10 cellular contexts compared by ENCODE assay signal in genomic region chr7:41817386-41817785, GRCh38.
DNase-seq lines count a peak whose midpoint lies in the region; ATAC-seq and TF ChIP-seq lines count a peak whose summit lies in the region.
"Had no signal": no experiment of that assay in that cellular context is flagged by ENCODE, and none has a peak within 500 bp of the region (broad histone marks: within the 10 kb centered on the region; RNA-seq: fewer than 3 reads in every experiment).

No MANE protein-coding gene starts in this region.

- no peaks in the 10 kb centered on the region for H3K36me3 Mint-ChIP-seq in WTC11

- in situ Hi-C loops in brain microvascular endothelial cell (cut with HindIII; ENCODE audit: low pct_ligation_motif_present, low sequenced_read_pairs), result no loop called here

- DNase-seq in Kasumi-1 (lab: John Stamatoyannopoulos, UW) (peak; percentile 22 to 53), brain microvascular endothelial cell (peak; percentile 70), spleen (no peak), NCI-H510A (lab: John Stamatoyannopoulos, UW) (no peak), WTC11 (ENCODE audit: low spot score) (no peak)
- DNase-seq in stimulated activated CD4-positive, alpha-beta T cell treated with anti-CD3 and anti-CD28 coated beads, Interleukin-12 subunit alpha, Interleukin-12 subunit beta, amount 100 ng/mL, for 4 hours, result no peak
- DNase-seq: amniotic stem cell, Right ventricle myocardium superior had no signal

- intact Hi-C loops in spleen (cut with DNase I; ENCODE audit: low total_unique reads), result no loop called here

- no peaks in the 10 kb centered on the region for H3K9me3 Mint-ChIP-seq in WTC11

- H3K4me1 ChIP-seq in BLaER1 treated with 17β-estradiol and CSF1 and Interleukin-3, amounts not matched to agents 10 nM and 100 nM, result peaks cover 26 to 38% (median 30%) of the 10 kb centered on the region in 10 experiments
- peaks cover 0 to 11% (median 0%) of the 10 kb centered on the region in 6 donors for H3K4me1 ChIP-seq in spleen

- peaks cover 40% of the 10 kb centered on the region for H3K4me1 Mint-ChIP-seq in WTC11

- ATAC-seq in GM19463 (IDR thresholded peaks at IDR 0.05; ENCODE audit: unreplicated experiment) (peak; percentile 62), WTC11 (no peak)

- H3K27me3 Mint-ChIP-seq in WTC11 (ENCODE audit: low read depth), result no peaks in the 10 kb centered on the region; the same call in 1 of the 2 replicates

- H3K27me3 ChIP-seq in BLaER1 treated with 17β-estradiol and CSF1 and Interleukin-3, amounts not matched to agents 10 nM and 100 nM, result no peaks in the 10 kb centered on the region
- no peaks in the 10 kb centered on the region for H3K27me3 ChIP-seq in brain microvascular endothelial cell (replicated peaks)
- H3K27me3 ChIP-seq in spleen (replicated peaks in 1 of 7), result no peaks in the 10 kb centered on the region

- H3K9ac ChIP-seq in BLaER1 treated with 17β-estradiol and CSF1 and Interleukin-3, amounts not matched to agents 10 nM and 100 nM, result no peak overlapping the region

- POLR2A ChIA-PET in WTC11 (lab: Charles Lee), result interaction anchor here (0.7 kb wide), 1 partner anchor 99 kb away, joined by 3 read pairs; no protein-coding TSS in a partner anchor

- 65 to 80% (median 72%) methylated on average over 2 of the region's 2 CpGs for WGBS in spleen, 5 donors

- H3K4me3 Mint-ChIP-seq in WTC11, result no peak overlapping the region

- peak overlapping the region in 1 of 11 experiments; percentile 23; a peak in 1 of 22 replicates for H3K27ac ChIP-seq in BLaER1 treated with 17β-estradiol and CSF1 and Interleukin-3, amounts not matched to agents 10 nM and 100 nM
- H3K27ac ChIP-seq in brain microvascular endothelial cell (no peak overlapping the region), spleen (no peak overlapping the region)

- peak overlapping the region in 10 of 11 experiments; percentile 57 to 80 (median 65); a peak in 19 of 22 replicates for H3K4me2 ChIP-seq in BLaER1 treated with 17β-estradiol and CSF1 and Interleukin-3, amounts not matched to agents 10 nM and 100 nM

- no peak overlapping the region for H3K27ac Mint-ChIP-seq in WTC11

- no peaks in the 10 kb centered on the region; a peak in 1 of 22 replicates for H4K20me1 ChIP-seq in BLaER1 treated with 17β-estradiol and CSF1 and Interleukin-3, amounts not matched to agents 10 nM and 100 nM

- no peak for TF ChIP-seq POLR2A in spleen (IDR thresholded peaks at IDR 0.05)

- CTCF ChIA-PET in WTC11 (lab: Charles Lee), result interaction anchor here (1.4 to 1.9 kb wide), 2 partner anchors 123 to 126 kb away, joined by 3 to 5 read pairs; no protein-coding TSS in a partner anchor

- no peak overlapping the region for H3K4me3 ChIP-seq in BLaER1 treated with 17β-estradiol and CSF1 and Interleukin-3, amounts not matched to agents 10 nM and 100 nM
- H3K4me3 ChIP-seq in brain microvascular endothelial cell (ENCODE audit: low read depth, low read length), result no peak overlapping the region
- H3K4me3 ChIP-seq in spleen, result no peak overlapping the region

- H3K9me3 ChIP-seq in BLaER1 treated with 17β-estradiol and CSF1 and Interleukin-3, amounts not matched to agents 10 nM and 100 nM (replicated peaks in 1 of 11), result peaks cover 6 to 28% (median 11%) of the 10 kb centered on the region in 11 experiments; a peak in 17 of 22 replicates
- peaks cover 0 to 14% (median 0%) of the 10 kb centered on the region in 8 donors for H3K9me3 ChIP-seq in spleen

- H3K36me3 ChIP-seq in BLaER1 treated with 17β-estradiol and CSF1 and Interleukin-3, amounts not matched to agents 10 nM and 100 nM, result no peaks in the 10 kb centered on the region
- H3K36me3 ChIP-seq in brain microvascular endothelial cell (replicated peaks), result no peaks in the 10 kb centered on the region
- no peaks in the 10 kb centered on the region for H3K36me3 ChIP-seq in spleen

- TF ChIP-seq CTCF in brain microvascular endothelial cell (IDR thresholded peaks at IDR 0.05; ENCODE audit: low read depth, low read length, missing control alignments), result no peak
- TF ChIP-seq CTCF in spleen (IDR thresholded peaks at IDR 0.05 in 8 of 11, conservative IDR thresholded peaks at IDR 0.05 in 3 of 11), result no peak
- no peak for TF ChIP-seq CTCF in WTC11 (IDR thresholded peaks at IDR 0.05)

TF ChIP-seq in WTC11, 78 proteins besides CTCF, POLR2A, EP300 and RAD21:
- TF ChIP-seq ZNF512 (CRISPR knock-in tag; IDR thresholded peaks at IDR 0.05; ENCODE audit: borderline replicate concordance) (no peak), PREB (CRISPR knock-in tag; IDR thresholded peaks at IDR 0.05; ENCODE audit: borderline replicate concordance) (no peak), MYBL2 (CRISPR knock-in tag; IDR thresholded peaks at IDR 0.05) (no peak), MXD4 (CRISPR knock-in tag; IDR thresholded peaks at IDR 0.05; ENCODE audit: borderline replicate concordance) (no peak), CBFB (CRISPR knock-in tag; IDR thresholded peaks at IDR 0.05; ENCODE audit: low read depth) (no peak), STAT6 (CRISPR knock-in tag; conservative IDR thresholded peaks at IDR 0.05; ENCODE audit: low read depth) (no peak), KAT7 (CRISPR knock-in tag; IDR thresholded peaks at IDR 0.05; ENCODE audit: borderline replicate concordance) (no peak), ZNF416 (CRISPR knock-in tag; IDR thresholded peaks at IDR 0.05) (no peak), NR2C2 (CRISPR knock-in tag; IDR thresholded peaks at IDR 0.05) (no peak), GRHL2 (CRISPR knock-in tag; IDR thresholded peaks at IDR 0.05; ENCODE audit: insufficient replicate concordance, severe bottlenecking) (no peak), OVOL2 (CRISPR knock-in tag; IDR thresholded peaks at IDR 0.05; ENCODE audit: borderline replicate concordance) (no peak)

Comparison
In these comparisons a context has a peak if more than half of its experiments do, and no peak if none do; other contexts are left out.
1. DNase-seq: peak in Kasumi-1 (2 of 2) and brain microvascular endothelial cell (single experiment); none in spleen (single experiment), NCI-H510A (single experiment), stimulated activated CD4-positive, alpha-beta T cell treated with anti-CD3 and anti-CD28 coated beads, Interleukin-12 subunit alpha, Interleukin-12 subunit beta, amount 100 ng/mL, for 4 hours (single experiment) and WTC11 (single experiment).